Comparison of ENCODE assay signal across 12 cellular contexts in the genomic region with DNA sequence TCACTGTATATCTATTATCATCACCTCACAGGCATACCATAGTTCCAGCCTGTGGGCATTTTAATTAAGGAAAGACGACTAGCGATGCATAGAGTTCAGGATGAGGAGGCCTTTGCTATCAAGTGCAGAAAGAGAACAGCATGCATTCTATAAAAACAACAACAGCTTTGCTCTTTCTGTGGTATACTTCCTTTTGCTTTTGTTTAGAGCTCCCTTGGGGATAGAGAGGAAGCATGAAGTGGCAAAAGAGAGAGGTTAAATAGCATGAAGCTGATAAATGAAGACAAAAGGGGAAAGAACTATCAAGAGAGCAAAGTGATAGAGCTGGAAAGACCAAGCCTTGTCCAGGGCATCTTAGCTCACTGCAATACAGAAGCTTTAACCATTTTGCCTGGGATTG.
DNase-seq lines count a peak whose midpoint lies in the region; ATAC-seq, FAIRE-seq and TF ChIP-seq lines count a peak whose summit lies in the region.
"Had no signal": no experiment of that assay in that cellular context is flagged by ENCODE, and none has a peak within 500 bp of the region (broad histone marks: within the 10 kb centered on the region; RNA-seq: fewer than 3 reads in every experiment).

No MANE protein-coding gene starts in this region.

- H3K9me3 Mint-ChIP-seq in effector memory CD8-positive, alpha-beta T cell: no peaks in the 10 kb centered on the region
- H3K9me3 Mint-ChIP-seq: natural killer cell had no signal

- ATAC-seq in DND-41 (ENCODE audit: insufficient read depth, low read depth) (peak; percentile 69), GM19452 (IDR thresholded peaks at IDR 0.05; ENCODE audit: unreplicated experiment) (peak; percentile 77), HG03095 (IDR thresholded peaks at IDR 0.05; ENCODE audit: unreplicated experiment) (peak; percentile 80)
- no peak for ATAC-seq in effector memory CD8-positive, alpha-beta T cell (replicated peaks)
- ATAC-seq: natural killer cell had no signal

- H3K27ac ChIP-seq in DND-41 (ENCODE audit: low read length): no peak overlapping the region

- H3K36me3 Mint-ChIP-seq in effector memory CD8-positive, alpha-beta T cell (ENCODE audit: insufficient read depth): peaks cover 5% of the 10 kb centered on the region
- H3K36me3 Mint-ChIP-seq: natural killer cell had no signal

- H2AFZ ChIP-seq in DND-41 (ENCODE audit: low read depth, low read length): no peak overlapping the region

- DNase-seq in DND-41 (no peak), NCI-H2171 treated with DMSO at 0.1 percent for 48 hours (lab: John Stamatoyannopoulos, UW) (peak; percentile 71), NCI-H510A (lab: John Stamatoyannopoulos, UW) (no peak), HTR-8/SVneo (ENCODE audit: insufficient read length, low spot score) (no peak), posterior cingulate gyrus (no peak)
- DNase-seq in effector memory CD8-positive, alpha-beta T cell: no peak
- DNase-seq: natural killer cell, NCI-H748 treated with DMSO at 0.1 percent for 48 hours, substantia nigra had no signal

- intact Hi-C loops in posterior cingulate gyrus (cut with DNase I): no loop called here

- no peaks in the 10 kb centered on the region for H3K79me2 ChIP-seq in DND-41 (ENCODE audit: insufficient read depth, low read length)

- H3K4me2 ChIP-seq in DND-41 (ENCODE audit: insufficient read depth, low read length): no peak overlapping the region

- no peaks in the 10 kb centered on the region for H3K27me3 Mint-ChIP-seq in effector memory CD8-positive, alpha-beta T cell

- H3K4me1 Mint-ChIP-seq in effector memory CD8-positive, alpha-beta T cell (ENCODE audit: low read depth in 2 of 2): peaks cover 30 to 31% of the 10 kb centered on the region in 2 donors

- no peaks in the 10 kb centered on the region for H3K36me3 ChIP-seq in DND-41 (ENCODE audit: insufficient read depth, low read length)

- H3K4me1 ChIP-seq in DND-41 (ENCODE audit: insufficient read depth, low read length): peaks cover 28% of the 10 kb centered on the region

- no peak for TF ChIP-seq CTCF in DND-41 (IDR thresholded peaks at IDR 0.05; ENCODE audit: borderline replicate concordance, extremely low read depth, low read length, poor library complexity, severe bottlenecking)

- no peaks in the 10 kb centered on the region for H3K9me3 ChIP-seq in DND-41 (ENCODE audit: insufficient read depth, low read length, severe bottlenecking)

- H3K4me3 Mint-ChIP-seq in effector memory CD8-positive, alpha-beta T cell: peak overlapping the region in 1 of 2 donors; percentile 56
- H3K4me3 Mint-ChIP-seq: natural killer cell had no signal

- no peaks in the 10 kb centered on the region for H4K20me1 ChIP-seq in DND-41 (ENCODE audit: insufficient read depth, low read length)

- no peak overlapping the region for H3K9ac ChIP-seq in DND-41 (ENCODE audit: low read depth, low read length)

- no peak overlapping the region for H3K4me3 ChIP-seq in DND-41 (ENCODE audit: low read depth in 1 of 2, low read length in 2 of 2)

- H3K27ac Mint-ChIP-seq in effector memory CD8-positive, alpha-beta T cell: no peak overlapping the region
- H3K27ac Mint-ChIP-seq: natural killer cell had no signal

- no peak for FAIRE-seq in HTR-8/SVneo (lab: Jason Lieb, UNC)
- FAIRE-seq: colon had no signal

- no peaks in the 10 kb centered on the region for H3K27me3 ChIP-seq in DND-41 (ENCODE audit: insufficient read depth, low read length, poor library complexity)
